In the genomic region with DNA sequence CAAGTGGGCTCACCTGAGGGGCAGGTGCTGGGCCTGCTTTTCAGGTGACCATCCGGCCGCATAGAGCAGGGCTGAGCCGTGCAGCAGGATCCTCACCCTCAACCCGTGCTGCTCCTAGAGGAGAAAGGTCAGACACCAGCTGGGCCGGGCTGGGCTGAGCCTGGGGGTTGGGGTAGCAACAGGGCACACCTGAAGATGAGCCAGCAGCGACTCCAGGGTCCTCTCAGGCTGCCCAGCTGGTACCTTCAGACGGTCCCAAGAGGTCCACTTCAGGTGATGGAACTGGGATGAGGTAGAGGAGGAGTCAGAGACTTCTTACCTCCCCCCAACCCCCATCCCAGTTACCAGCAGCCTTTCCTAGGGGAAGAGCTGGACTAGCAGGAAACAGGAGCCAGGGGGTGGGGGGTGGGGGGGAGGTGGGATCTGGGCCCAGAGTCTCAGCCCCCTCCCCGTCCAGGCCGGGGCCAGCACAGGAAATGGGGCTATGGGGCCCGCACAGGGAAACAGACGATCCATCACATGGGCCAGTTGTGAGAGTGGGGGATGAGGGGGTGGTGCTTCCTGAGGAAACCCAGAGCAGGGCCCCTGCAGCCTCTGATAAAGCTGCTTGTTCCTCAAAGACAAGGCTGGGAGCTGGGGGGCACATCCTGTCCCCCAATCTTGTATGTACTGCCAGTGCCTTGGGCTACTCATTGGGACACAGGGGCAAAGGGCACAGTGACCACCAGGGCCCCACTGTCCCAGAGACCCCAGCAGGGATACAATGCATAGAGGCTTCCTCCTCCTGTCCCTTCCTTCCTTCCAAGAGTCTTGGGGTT, we compare ENCODE assay signal across 8 cellular contexts. TPM values are rescaled to one million over a fixed set of nuclear protein-coding genes. Genes with fewer than 3 reads are reported as not detected.
DNase-seq lines count a peak whose midpoint lies in the region; ATAC-seq, FAIRE-seq and TF ChIP-seq lines count a peak whose summit lies in the region.

No MANE protein-coding gene starts in this region.

- H3K9ac ChIP-seq in SK-N-MC (ENCODE audit: insufficient read length) (peak overlapping the region; percentile 69), skeletal muscle satellite cell (ENCODE audit: low read depth, low read length) (no peak overlapping the region)

- peaks cover 11% of the 10 kb centered on the region for H3K4me1 Mint-ChIP-seq in glutamatergic neuron (ENCODE audit: low read depth, unreplicated experiment)

- H3K4me3 Mint-ChIP-seq in glutamatergic neuron (ENCODE audit: unreplicated experiment): peak overlapping the region; percentile 49

- H3K36me3 ChIP-seq in SK-N-MC (ENCODE audit: insufficient read depth, low read length) (no peaks in the 10 kb centered on the region), skeletal muscle satellite cell (ENCODE audit: insufficient read depth, low read length) (no peaks in the 10 kb centered on the region)

- peak overlapping the region; percentile 68 for H3K4me3 ChIP-seq in SK-N-MC
- H3K4me3 ChIP-seq in skeletal muscle satellite cell (ENCODE audit: low read length): no peak overlapping the region

- peak; percentile 65 for FAIRE-seq in GM12891 (lab: Jason Lieb, UNC)

- peaks cover 20% of the 10 kb centered on the region for H3K4me1 ChIP-seq in skeletal muscle satellite cell (ENCODE audit: control insufficient read depth, insufficient read depth, low read length)

- peaks cover 13% of the 10 kb centered on the region for H3K9me3 Mint-ChIP-seq in glutamatergic neuron (ENCODE audit: unreplicated experiment)

- DNase-seq in GM12891 (ENCODE audit: insufficient read length, low spot score): no peak
- DNase-seq in SK-N-MC (ENCODE audit: low read depth, low spot score): no peak
- DNase-seq in glutamatergic neuron: no peak
- no peak for DNase-seq in amniotic stem cell (lab: John Stamatoyannopoulos, UW)
- DNase-seq in SW 1271 (lab: John Stamatoyannopoulos, UW): no peak

- H3K36me3 Mint-ChIP-seq in glutamatergic neuron (ENCODE audit: unreplicated experiment): no peaks in the 10 kb centered on the region

- peak overlapping the region; percentile 97 for H3K27ac ChIP-seq in SK-N-MC

- H3K9me3 ChIP-seq in SK-N-MC (ENCODE audit: low read depth, low read length) (no peaks in the 10 kb centered on the region), skeletal muscle satellite cell (replicated peaks; ENCODE audit: low read length) (no peaks in the 10 kb centered on the region)

- TF ChIP-seq CTCF in glutamatergic neuron (IDR thresholded peaks at IDR 0.05; ENCODE audit: partially characterized antibody, unreplicated experiment): no peak

- peaks cover 16% of the 10 kb centered on the region for H3K27me3 Mint-ChIP-seq in glutamatergic neuron (ENCODE audit: unreplicated experiment)

- ATAC-seq in HG03469 (IDR thresholded peaks at IDR 0.05; ENCODE audit: unreplicated experiment): no peak
- ATAC-seq in HG02798 (IDR thresholded peaks at IDR 0.05; ENCODE audit: poor library complexity, unreplicated experiment): no peak

- peak; percentile 44; the same call in 1 of the 2 replicates for TF ChIP-seq POLR2A in GM12891 (IDR thresholded peaks at IDR 0.05; ENCODE audit: low read depth, low read length)

- H3K27ac Mint-ChIP-seq in glutamatergic neuron (ENCODE audit: unreplicated experiment): no peak overlapping the region

- no peaks in the 10 kb centered on the region for H3K27me3 ChIP-seq in skeletal muscle satellite cell (ENCODE audit: control insufficient read depth, insufficient read depth, low read length)

- peak overlapping the region; percentile 8 for H3K4me2 ChIP-seq in skeletal muscle satellite cell (ENCODE audit: low read length)

TF ChIP-seq in GM12891, 5 proteins besides CTCF, POLR2A, EP300 and RAD21:
- TF ChIP-seq POU2F2 (IDR thresholded peaks at IDR 0.05; ENCODE audit: low read depth, low read length): no peak
- no peak for TF ChIP-seq SPI1 (IDR thresholded peaks at IDR 0.05; ENCODE audit: low read depth, low read length)
- no peak for TF ChIP-seq TAF1 (IDR thresholded peaks at IDR 0.05; ENCODE audit: low read depth, low read length)
- TF ChIP-seq POLR2AphosphoS5 (IDR thresholded peaks at IDR 0.05; ENCODE audit: low read depth, low read length): no peak; the same call in 1 of the 2 replicates
- TF ChIP-seq PAX5 (IDR thresholded peaks at IDR 0.05; ENCODE audit: insufficient read depth, low read length, severe bottlenecking): no peak
TF ChIP-seq in GM12891: peak in this region for 0.

RNA-seq across cellular contexts. Expression of a gene that starts 3.0 kb away (rescaled TPM):
- polyA plus RNA-seq in GM12891 (2012; ENCODE audit: low read depth, missing spikeins): 1.5 TPM
- 4.2 TPM for total RNA-seq in glutamatergic neuron (ENCODE audit: unreplicated experiment)
- 4.3 and 5.7 TPM in 2 replicates for total RNA-seq in skeletal muscle satellite cell (2012; rRNA removed)

RNA-seq across cellular contexts. Expression of a gene that starts 6.4 kb away (rescaled TPM):
- polyA plus RNA-seq in GM12891 (2012; ENCODE audit: low read depth, missing spikeins): not detected
- total RNA-seq in glutamatergic neuron (ENCODE audit: unreplicated experiment): not detected
- total RNA-seq in skeletal muscle satellite cell (2012; rRNA removed): 0.22 TPM in 1 of 2 replicates, not detected in the other

RNA-seq across cellular contexts. Expression of a gene that starts 7.7 kb away (rescaled TPM):
- 80.4 TPM for polyA plus RNA-seq in GM12891 (2012; ENCODE audit: low read depth, missing spikeins)
- 0.54 TPM for total RNA-seq in glutamatergic neuron (ENCODE audit: unreplicated experiment)
- total RNA-seq in skeletal muscle satellite cell (2012; rRNA removed): 15.0 and 17.7 TPM in 2 replicates

RNA-seq across cellular contexts. Expression of a gene that starts 19.8 kb away (rescaled TPM):
- polyA plus RNA-seq in GM12891 (2012; ENCODE audit: low read depth, missing spikeins): 8.2 TPM
- 44.6 TPM for total RNA-seq in glutamatergic neuron (ENCODE audit: unreplicated experiment)
- 27.3 and 29.4 TPM in 2 replicates for total RNA-seq in skeletal muscle satellite cell (2012; rRNA removed)

RNA-seq across cellular contexts. Expression of a gene that starts 50.3 kb away (rescaled TPM):
- polyA plus RNA-seq in GM12891 (2012; ENCODE audit: low read depth, missing spikeins): 10.2 TPM
- 11.3 TPM for total RNA-seq in glutamatergic neuron (ENCODE audit: unreplicated experiment)
- 4.1 and 5.2 TPM in 2 replicates for total RNA-seq in skeletal muscle satellite cell (2012; rRNA removed)
